ENCODE assay signal across 8 cellular contexts in genomic region chr10:22321156-22321711, GRCh38. TPM values are rescaled to one million over a fixed set of nuclear protein-coding genes. Genes with fewer than 3 reads are reported as not detected.
A peak's percentile ranks its signal among the peaks of the same experiment; 100 is the strongest.
DNase-seq lines count a peak whose midpoint lies in the region; ATAC-seq, FAIRE-seq and TF ChIP-seq lines count a peak whose summit lies in the region.

No MANE protein-coding gene starts in this region.

- no peaks in the 10 kb centered on the region for H3K27me3 Mint-ChIP-seq in activated B cell treated with CpG ODN at 0.5 μM for 24 hours

- peaks cover 64% of the 10 kb centered on the region for H3K4me1 Mint-ChIP-seq in activated B cell treated with CpG ODN at 0.5 μM for 24 hours

- H3K9ac ChIP-seq in kidney (ENCODE audit: low read length in 2 of 2), result peak overlapping the region; percentile 59 to 68

- CTCF ChIA-PET in activated B cell treated with CpG ODN at 0.5 μM for 24 hours (lab: Charles Lee), result no interaction called here

- peaks cover 10 to 15% of the 10 kb centered on the region in 2 donors for H3K4me1 ChIP-seq in kidney (ENCODE audit: control insufficient read depth in 1 of 2, insufficient read depth in 1 of 2, low read depth in 1 of 2, low read length in 2 of 2)

- no peak for FAIRE-seq in kidney (lab: Jason Lieb, UNC)

- H3K4me3 Mint-ChIP-seq in activated B cell treated with CpG ODN at 0.5 μM for 24 hours, result peak overlapping the region; percentile 88

- H3K9me3 Mint-ChIP-seq in activated B cell treated with CpG ODN at 0.5 μM for 24 hours, result no peaks in the 10 kb centered on the region

- peak overlapping the region; percentile 88 for H3K27ac Mint-ChIP-seq in activated B cell treated with CpG ODN at 0.5 μM for 24 hours

- H3K9me3 ChIP-seq in kidney (ENCODE audit: control insufficient read depth in 1 of 2, low read length in 2 of 2), result no peaks in the 10 kb centered on the region

- peak; percentile 26 for ATAC-seq in activated B cell treated with CpG ODN at 0.5 μM for 24 hours (ENCODE audit: low read depth)

- POLR2A ChIA-PET in activated B cell treated with CpG ODN at 0.5 μM for 24 hours (lab: Charles Lee), result interaction anchor here (0.6 to 2.8 kb wide), 7 partner anchors 19 to 610 kb away, joined by 4 to 41 read pairs (median 19); no protein-coding TSS in a partner anchor

- intact Hi-C loops in activated B cell treated with CpG ODN at 0.5 μM for 24 hours (cut with micrococcal nuclease) (loop anchor here (1.0 to 5.0 kb wide), 5 partner anchors 19 to 401 kb away; partner anchors contain the start of gene DNAJC1), kidney (cut with DNase I) (no loop called here)

- H3K36me3 ChIP-seq in kidney (ENCODE audit: control insufficient read depth in 1 of 2, insufficient read depth in 2 of 2, low read length in 2 of 2), result no peaks in the 10 kb centered on the region

- peak overlapping the region; percentile 81 to 96 for H3K27ac ChIP-seq in kidney (ENCODE audit: low read depth in 2 of 2, low read length in 2 of 2)

- DNase-seq in stimulated activated CD4-positive, alpha-beta T cell treated with anti-CD3 and anti-CD28 coated beads, Interleukin-12 subunit alpha, Interleukin-12 subunit beta, amount 100 ng/mL, for 4 hours, result peak; percentile 68
- no peak for DNase-seq in stimulated activated CD4-positive, alpha-beta T cell treated with anti-CD3 and anti-CD28 coated beads, Interleukin-2, amount 100 ng/mL, for 48 hours
- DNase-seq in Kasumi-1 (lab: John Stamatoyannopoulos, UW) (peak; percentile 72 to 75), activated B cell treated with CpG ODN at 0.5 μM for 24 hours (peak; percentile 69), cerebellum (ENCODE audit: low spot score) (peak; percentile 59), kidney (peak; percentile 93), NCI-H128 (lab: John Stamatoyannopoulos, UW; ENCODE audit: unreplicated experiment) (no peak)
- peak; percentile 52 for DNase-seq in stimulated activated CD4-positive, alpha-beta T cell treated with anti-CD3 and anti-CD28 coated beads, Interleukin-1b, Interleukin-23, amount 100 ng/mL, for 48 hours

- peak overlapping the region; percentile 65 to 73 for H3K4me3 ChIP-seq in kidney (ENCODE audit: low read length in 2 of 2)

- TF ChIP-seq CTCF in activated B cell treated with CpG ODN at 0.5 μM for 24 hours (IDR thresholded peaks at IDR 0.05) (no peak), kidney (IDR thresholded peaks at IDR 0.05; ENCODE audit: borderline replicate concordance, extremely low read depth, insufficient read depth) (no peak)

- peaks cover 11% of the 10 kb centered on the region for H3K36me3 Mint-ChIP-seq in activated B cell treated with CpG ODN at 0.5 μM for 24 hours (ENCODE audit: low read depth)

RNA-seq across cellular contexts. Expression of gene BMI1, which starts 0.3 kb away (rescaled TPM):
- total RNA-seq in activated B cell treated with CpG ODN at 0.5 μM for 24 hours, result 62.3 and 70.1 TPM in 2 replicates
- 88.3 TPM for total RNA-seq in cerebellum
- total RNA-seq in kidney, result 49.0 TPM
- polyA plus RNA-seq in kidney (ENCODE audit: insufficient read depth, low read depth, low replicate concordance), result 18.7 TPM

RNA-seq across cellular contexts. Expression of gene COMMD3, which starts 5.0 kb away (rescaled TPM):
- total RNA-seq in activated B cell treated with CpG ODN at 0.5 μM for 24 hours, result 68.2 and 72.8 TPM in 2 replicates
- 35.8 TPM for total RNA-seq in cerebellum
- total RNA-seq in kidney, result 46.2 TPM
- polyA plus RNA-seq in kidney (ENCODE audit: insufficient read depth, low read depth, low replicate concordance), result 72.8 TPM

RNA-seq across cellular contexts. Expression of gene SPAG6, which starts 24.1 kb away (rescaled TPM):
- total RNA-seq in activated B cell treated with CpG ODN at 0.5 μM for 24 hours, result 0.12 and 0.62 TPM in 2 replicates
- 1.5 TPM for total RNA-seq in cerebellum
- total RNA-seq in kidney, result 8.4 TPM
- polyA plus RNA-seq in kidney (ENCODE audit: insufficient read depth, low read depth, low replicate concordance), result 0.30 TPM

Comparison
In these comparisons a context has a peak if more than half of its experiments do, and no peak if none do; other contexts are left out.
1. DNase-seq: peak in stimulated activated CD4-positive, alpha-beta T cell treated with anti-CD3 and anti-CD28 coated beads, Interleukin-12 subunit alpha, Interleukin-12 subunit beta, amount 100 ng/mL, for 4 hours (single experiment), Kasumi-1 (2 of 2), activated B cell treated with CpG ODN at 0.5 μM for 24 hours (single experiment), cerebellum (single experiment), kidney (single experiment) and stimulated activated CD4-positive, alpha-beta T cell treated with anti-CD3 and anti-CD28 coated beads, Interleukin-1b, Interleukin-23, amount 100 ng/mL, for 48 hours (single experiment); none in stimulated activated CD4-positive, alpha-beta T cell treated with anti-CD3 and anti-CD28 coated beads, Interleukin-2, amount 100 ng/mL, for 48 hours (0 of 2) and NCI-H128 (single experiment).